Comparison of ENCODE assay signal across 16 cellular contexts in the genomic region with DNA sequence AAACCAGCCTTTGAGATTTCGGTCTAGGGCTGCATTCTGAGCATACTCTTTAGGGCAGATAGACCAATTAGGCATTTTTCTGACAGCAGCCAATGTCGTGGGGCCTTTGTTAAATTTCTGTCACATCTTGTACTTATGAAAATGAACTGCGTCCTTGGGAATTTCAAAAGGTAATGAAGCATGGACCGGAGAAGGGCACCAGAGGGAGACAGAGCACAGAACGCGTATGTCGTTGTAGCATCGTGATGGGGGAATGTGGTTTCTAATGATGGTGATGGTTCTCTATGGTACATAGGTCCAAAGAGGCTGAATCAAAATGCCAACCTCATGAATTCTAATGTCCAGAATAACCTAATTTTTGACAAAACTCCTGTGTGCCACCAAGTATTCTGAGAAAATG.
DNase-seq lines count a peak whose midpoint lies in the region; ATAC-seq and TF ChIP-seq lines count a peak whose summit lies in the region.
"Had no signal": no experiment of that assay in that cellular context is flagged by ENCODE, and none has a peak within 500 bp of the region (broad histone marks: within the 10 kb centered on the region; RNA-seq: fewer than 3 reads in every experiment).

No MANE protein-coding gene starts in this region.

- H3K9me3 Mint-ChIP-seq in GM23338 = peaks cover 2% of the 10 kb centered on the region; the same call in 1 of the 3 replicates
- H3K9me3 Mint-ChIP-seq: activated T-helper 2 cell treated with anti-CD3 and anti-CD28 coated beads, Interferon-gamma antibody, Interleukin-2, Interleukin-4, amounts not matched to agents 10 μg/mL and 5 μg/mL and 100 μg/mL, durations not matched to agents 14 hours and 24 hours and 36 hours; CD8-positive, alpha-beta memory T cell; effector memory CD8-positive, alpha-beta T cell had no signal

- intact Hi-C loops in ovary (cut with DNase I) = no loop called here

- H3K36me3 ChIP-seq in GM23338 (ENCODE audit: insufficient read depth) (no peaks in the 10 kb centered on the region), hepatocyte (replicated peaks; ENCODE audit: insufficient read depth, low read depth) (no peaks in the 10 kb centered on the region), ovary (no peaks in the 10 kb centered on the region)
- H3K36me3 ChIP-seq: Peyer's patch had no signal

- H3K27ac ChIP-seq in GM23338 (ENCODE audit: low read depth) (no peak overlapping the region), hepatocyte (no peak overlapping the region), ovary (no peak overlapping the region)
- H3K27ac ChIP-seq: KMS-11, Peyer's patch had no signal

- H3K79me2 ChIP-seq in GM23338 (replicated peaks; ENCODE audit: insufficient read depth) = no peaks in the 10 kb centered on the region
- H3K79me2 ChIP-seq in hepatocyte = no peaks in the 10 kb centered on the region

- TF ChIP-seq CTCF in AG09309 (IDR thresholded peaks at IDR 0.05; ENCODE audit: control insufficient read depth, insufficient read depth, low read depth, low read length, missing control alignments) (peak; percentile 35), GM23338 (conservative IDR thresholded peaks at IDR 0.05; ENCODE audit: low read depth in 2 of 2) (peak; percentile 61 to 72), hepatocyte (IDR thresholded peaks at IDR 0.05; ENCODE audit: poor library complexity) (peak; percentile 24), ovary (IDR thresholded peaks at IDR 0.05) (no peak)

- no peaks in the 10 kb centered on the region for H3F3A ChIP-seq in GM23338 (replicated peaks; ENCODE audit: low read depth)

- no peaks in the 10 kb centered on the region for H3K36me3 Mint-ChIP-seq in GM23338 (ENCODE audit: low read depth)
- H3K36me3 Mint-ChIP-seq: CD8-positive, alpha-beta memory T cell had no signal

- H3K4me3 Mint-ChIP-seq in GM23338 = no peak overlapping the region
- H3K4me3 Mint-ChIP-seq: CD8-positive, alpha-beta memory T cell; effector memory CD8-positive, alpha-beta T cell had no signal

- H3K4me1 ChIP-seq in GM23338 (ENCODE audit: insufficient read depth) (no peaks in the 10 kb centered on the region), hepatocyte (ENCODE audit: insufficient read depth) (no peaks in the 10 kb centered on the region), ovary (ENCODE audit: insufficient read depth) (no peaks in the 10 kb centered on the region)
- H3K4me1 ChIP-seq: Peyer's patch had no signal

- H3K27me3 ChIP-seq in GM23338 (ENCODE audit: insufficient read depth) (no peaks in the 10 kb centered on the region), hepatocyte (no peaks in the 10 kb centered on the region), ovary (no peaks in the 10 kb centered on the region)
- H3K27me3 ChIP-seq: Peyer's patch had no signal

- ATAC-seq in GM23338 = no peak
- ATAC-seq in GM21528 (IDR thresholded peaks at IDR 0.05; ENCODE audit: low FRiP score, unreplicated experiment) = no peak
- no peak for ATAC-seq in HG02759 (IDR thresholded peaks at IDR 0.05; ENCODE audit: unreplicated experiment)
- ATAC-seq: effector memory CD8-positive, alpha-beta T cell; sciatic nerve had no signal

- no peaks in the 10 kb centered on the region for H3K9me2 ChIP-seq in GM23338 (ENCODE audit: insufficient read depth)
- no peaks in the 10 kb centered on the region for H3K9me2 ChIP-seq in hepatocyte (replicated peaks; ENCODE audit: insufficient read depth)

- no peaks in the 10 kb centered on the region for H3K4me1 Mint-ChIP-seq in GM23338
- H3K4me1 Mint-ChIP-seq: CD8-positive, alpha-beta memory T cell had no signal

- H3K4me2 ChIP-seq in GM23338 (no peak overlapping the region), hepatocyte (no peak overlapping the region)
- H3K4me2 ChIP-seq: KMS-11 had no signal

- no peaks in the 10 kb centered on the region for H3K27me3 Mint-ChIP-seq in GM23338 (ENCODE audit: insufficient read depth, low read depth, poor library complexity)

- TF ChIP-seq EP300 in ovary (IDR thresholded peaks at IDR 0.05) = no peak

- H3K9me3 ChIP-seq in hepatocyte (ENCODE audit: low read depth) = no peaks in the 10 kb centered on the region
- no peaks in the 10 kb centered on the region for H3K9me3 ChIP-seq in ovary
- H3K9me3 ChIP-seq: Peyer's patch had no signal

- DNase-seq in AG09309 (ENCODE audit: low read depth) (no peak), GM23338 (ENCODE audit: low spot score) (peak; percentile 41), RPMI8226 (peak; percentile 23), hepatocyte (ENCODE audit: low spot score) (no peak), ovary (no peak), GOT3 (lab: John Stamatoyannopoulos, UW) (no peak)
- DNase-seq: activated CD4-positive, alpha-beta T cell treated with anti-CD3 and anti-CD28 coated beads, Interleukin-2, amount 50 U/mL, for 4 hours; CD8-positive, alpha-beta memory T cell; effector memory CD8-positive, alpha-beta T cell; NCI-H2029 treated with DMSO at 0.1 percent for 48 hours; Peyer's patch had no signal

- 83% methylated on average over 8 of the region's 8 CpGs for WGBS in hepatocyte (ENCODE audit: low lambda C conversion rate, missing lambda C conversion rate)
- 77 to 79% (median 78%) methylated on average over 8 of the region's 8 CpGs for WGBS in ovary, 3 donors

- no peak overlapping the region for H3K27ac Mint-ChIP-seq in GM23338
- H3K27ac Mint-ChIP-seq: activated T-helper 2 cell treated with anti-CD3 and anti-CD28 coated beads, Interferon-gamma antibody, Interleukin-2, Interleukin-4, amounts not matched to agents 10 μg/mL and 5 μg/mL and 100 μg/mL, durations not matched to agents 14 hours and 24 hours and 36 hours; CD8-positive, alpha-beta memory T cell; effector memory CD8-positive, alpha-beta T cell had no signal

- H2AFZ ChIP-seq in GM23338 (no peak overlapping the region), hepatocyte (no peak overlapping the region)

- H3K4me3 ChIP-seq in AG09309 (ENCODE audit: control insufficient read depth, low read depth, low read length) (no peak overlapping the region), GM23338 (no peak overlapping the region), hepatocyte (no peak overlapping the region), ovary (no peak overlapping the region)
- H3K4me3 ChIP-seq: Peyer's patch had no signal

- no peak for TF ChIP-seq POLR2A in ovary (IDR thresholded peaks at IDR 0.05)

- H4K20me1 ChIP-seq in GM23338 (replicated peaks; ENCODE audit: insufficient read depth) (no peaks in the 10 kb centered on the region), hepatocyte (ENCODE audit: insufficient read depth, poor library complexity, severe bottlenecking) (no peaks in the 10 kb centered on the region)

TF ChIP-seq in GM23338, 12 proteins besides CTCF, POLR2A, EP300 and RAD21 (continues in another document):
- no peak for TF ChIP-seq ZNF114 (CRISPR knock-in tag; IDR thresholded peaks at IDR 0.05)
- TF ChIP-seq, protein P1, sequence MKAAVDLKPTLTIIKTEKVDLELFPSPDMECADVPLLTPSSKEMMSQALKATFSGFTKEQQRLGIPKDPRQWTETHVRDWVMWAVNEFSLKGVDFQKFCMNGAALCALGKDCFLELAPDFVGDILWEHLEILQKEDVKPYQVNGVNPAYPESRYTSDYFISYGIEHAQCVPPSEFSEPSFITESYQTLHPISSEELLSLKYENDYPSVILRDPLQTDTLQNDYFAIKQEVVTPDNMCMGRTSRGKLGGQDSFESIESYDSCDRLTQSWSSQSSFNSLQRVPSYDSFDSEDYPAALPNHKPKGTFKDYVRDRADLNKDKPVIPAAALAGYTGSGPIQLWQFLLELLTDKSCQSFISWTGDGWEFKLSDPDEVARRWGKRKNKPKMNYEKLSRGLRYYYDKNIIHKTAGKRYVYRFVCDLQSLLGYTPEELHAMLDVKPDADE (IDR thresholded peaks at IDR 0.05) = no peak
- TF ChIP-seq EZH2phosphoT487 (IDR thresholded peaks at IDR 0.05; ENCODE audit: unreplicated experiment) = no peak
- no peak for TF ChIP-seq STAT1 (IDR thresholded peaks at IDR 0.05; ENCODE audit: unreplicated experiment)

Comparison
In these comparisons a context has a peak if more than half of its experiments do, and no peak if none do; other contexts are left out.
1. DNase-seq: peak in GM23338 (single experiment) and RPMI8226 (single experiment); none in AG09309 (single experiment), hepatocyte (single experiment), ovary (0 of 5) and GOT3 (single experiment).
2. CTCF ChIP-seq: peak in AG09309 (single experiment), GM23338 (2 of 2) and hepatocyte (single experiment); none in ovary (0 of 3).